In the genomic region with DNA sequence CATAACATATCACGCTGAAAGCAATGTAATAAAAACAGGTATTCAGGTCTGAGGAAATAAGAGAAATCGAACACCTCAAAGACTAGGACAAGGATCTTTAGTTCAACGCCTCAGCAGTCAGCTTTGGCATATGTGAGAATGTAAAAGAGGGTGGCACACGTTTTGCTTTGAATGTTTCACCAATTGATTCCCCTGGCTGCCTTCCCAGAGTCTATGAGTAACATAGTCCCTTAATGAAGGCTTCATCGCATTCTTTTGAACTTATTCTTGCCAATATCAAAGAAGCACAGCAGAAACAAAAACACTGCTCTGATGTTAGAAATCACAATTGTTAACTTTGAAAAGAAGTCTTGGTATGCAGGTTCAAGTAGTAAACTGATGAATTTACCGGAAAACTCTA, we compare ENCODE assay signal across 10 cellular contexts.
DNase-seq lines count a peak whose midpoint lies in the region; ATAC-seq and TF ChIP-seq lines count a peak whose summit lies in the region.
"Had no signal": no experiment of that assay in that cellular context is flagged by ENCODE, and none has a peak within 500 bp of the region (broad histone marks: within the 10 kb centered on the region; RNA-seq: fewer than 3 reads in every experiment).

No MANE protein-coding gene starts in this region.

- TF ChIP-seq CTCF in cardiac fibroblast (IDR thresholded peaks at IDR 0.05; ENCODE audit: low read depth, low read length): no peak
- no peak for TF ChIP-seq CTCF in activated CD8-positive, alpha-beta T cell treated with anti-CD3 and anti-CD28 coated beads for 36 hours (IDR thresholded peaks at IDR 0.05)

- H3K27me3 Mint-ChIP-seq in activated CD8-positive, alpha-beta T cell treated with anti-CD3 and anti-CD28 coated beads for 36 hours: peaks cover 2% of the 10 kb centered on the region
- H3K27me3 Mint-ChIP-seq: activated naive CD4-positive, alpha-beta T cell treated with anti-CD3 and anti-CD28 coated beads, Interleukin-2, amount 50 U/mL, for 24 hours had no signal

- H3K36me3 Mint-ChIP-seq in activated CD8-positive, alpha-beta T cell treated with anti-CD3 and anti-CD28 coated beads for 36 hours (ENCODE audit: low read depth): no peaks in the 10 kb centered on the region
- H3K36me3 Mint-ChIP-seq: activated naive CD4-positive, alpha-beta T cell treated with anti-CD3 and anti-CD28 coated beads, Interleukin-2, amount 50 U/mL, for 24 hours had no signal

- H3K4me1 Mint-ChIP-seq in activated CD8-positive, alpha-beta T cell treated with anti-CD3 and anti-CD28 coated beads for 36 hours (ENCODE audit: low read depth): no peaks in the 10 kb centered on the region
- H3K4me1 Mint-ChIP-seq: activated naive CD4-positive, alpha-beta T cell treated with anti-CD3 and anti-CD28 coated beads, Interleukin-2, amount 50 U/mL, for 24 hours had no signal

- H3K9me3 ChIP-seq in MG63: no peaks in the 10 kb centered on the region

- intact Hi-C loops in activated CD8-positive, alpha-beta T cell treated with anti-CD3 and anti-CD28 coated beads for 36 hours (cut with micrococcal nuclease): no loop called here

- ATAC-seq in activated CD8-positive, alpha-beta T cell treated with anti-CD3 and anti-CD28 coated beads for 36 hours: no peak
- ATAC-seq in HG03139 (IDR thresholded peaks at IDR 0.05; ENCODE audit: unreplicated experiment) (no peak), HG02981 (IDR thresholded peaks at IDR 0.05; ENCODE audit: unreplicated experiment) (no peak)

- H3K27ac Mint-ChIP-seq in activated CD8-positive, alpha-beta T cell treated with anti-CD3 and anti-CD28 coated beads for 36 hours: no peak overlapping the region
- H3K27ac Mint-ChIP-seq: activated naive CD4-positive, alpha-beta T cell treated with anti-CD3 and anti-CD28 coated beads, Interleukin-2, amount 50 U/mL, for 24 hours had no signal

- no peak overlapping the region for H3K4me3 ChIP-seq in MG63
- H3K4me3 ChIP-seq in cardiac fibroblast (replicated peaks in 1 of 2; ENCODE audit: low read depth in 2 of 2, low read length in 2 of 2): no peak overlapping the region

- CTCF ChIA-PET in activated CD8-positive, alpha-beta T cell treated with anti-CD3 and anti-CD28 coated beads for 36 hours (lab: Charles Lee): no interaction called here

- H3K36me3 ChIP-seq in MG63: no peaks in the 10 kb centered on the region

- peak; percentile 4 for DNase-seq in AG08396 (ENCODE audit: low spot score)
- peak; percentile 71 for DNase-seq in MG63
- DNase-seq in cardiac fibroblast (ENCODE audit: low read depth in 2 of 2): peak; percentile 62 to 75
- peak; percentile 54 for DNase-seq in myocyte (ENCODE audit: low read depth)
- no peak for DNase-seq in SHP77 treated with DMSO at 0.1 percent for 48 hours (lab: John Stamatoyannopoulos, UW)
- no peak for DNase-seq in activated CD8-positive, alpha-beta T cell treated with anti-CD3 and anti-CD28 coated beads for 36 hours
- DNase-seq: C1 segment of cervical spinal cord had no signal

- H3K4me3 Mint-ChIP-seq in activated CD8-positive, alpha-beta T cell treated with anti-CD3 and anti-CD28 coated beads for 36 hours: no peak overlapping the region
- H3K4me3 Mint-ChIP-seq: activated naive CD4-positive, alpha-beta T cell treated with anti-CD3 and anti-CD28 coated beads, Interleukin-2, amount 50 U/mL, for 24 hours had no signal

- no peaks in the 10 kb centered on the region for H3K9me3 Mint-ChIP-seq in activated CD8-positive, alpha-beta T cell treated with anti-CD3 and anti-CD28 coated beads for 36 hours
- H3K9me3 Mint-ChIP-seq: activated naive CD4-positive, alpha-beta T cell treated with anti-CD3 and anti-CD28 coated beads, Interleukin-2, amount 50 U/mL, for 24 hours had no signal

- no peaks in the 10 kb centered on the region for H3K27me3 ChIP-seq in MG63

- POLR2A ChIA-PET in activated CD8-positive, alpha-beta T cell treated with anti-CD3 and anti-CD28 coated beads for 36 hours (lab: Charles Lee): no interaction called here

Comparison
In these comparisons a context has a peak if more than half of its experiments do, and no peak if none do; other contexts are left out.
1. DNase-seq: peak in AG08396 (single experiment), MG63 (single experiment), cardiac fibroblast (2 of 2) and myocyte (single experiment); none in SHP77 treated with DMSO at 0.1 percent for 48 hours (single experiment) and activated CD8-positive, alpha-beta T cell treated with anti-CD3 and anti-CD28 coated beads for 36 hours (single experiment).